9 cellular contexts compared by ENCODE assay signal in genomic region chr18:80246656-80247402, GRCh38. TPM values are rescaled to one million over a fixed set of nuclear protein-coding genes. Genes with fewer than 3 reads are reported as not detected.
DNase-seq lines count a peak whose midpoint lies in the region; ATAC-seq and TF ChIP-seq lines count a peak whose summit lies in the region.
"Had no signal": no experiment of that assay in that cellular context is flagged by ENCODE, and none has a peak within 500 bp of the region (broad histone marks: within the 10 kb centered on the region; RNA-seq: fewer than 3 reads in every experiment).

No MANE protein-coding gene starts in this region.

- H3K36me3 Mint-ChIP-seq in GM23338 (ENCODE audit: low read depth): no peaks in the 10 kb centered on the region

- H3K9me3 Mint-ChIP-seq in GM23338: no peaks in the 10 kb centered on the region

- no peaks in the 10 kb centered on the region for H3F3A ChIP-seq in GM23338 (replicated peaks; ENCODE audit: low read depth)

- H3K27ac Mint-ChIP-seq in GM23338: no peak overlapping the region

- H2AFZ ChIP-seq in GM23338: peak overlapping the region; percentile 91

- H3K36me3 ChIP-seq in GM23338 (ENCODE audit: insufficient read depth): no peaks in the 10 kb centered on the region
- H3K36me3 ChIP-seq in mesodermal cell (ENCODE audit: control insufficient read depth, insufficient read depth, low read length): no peaks in the 10 kb centered on the region
- no peaks in the 10 kb centered on the region for H3K36me3 ChIP-seq in urinary bladder (ENCODE audit: insufficient read depth)

- H3K9me3 ChIP-seq in mesodermal cell (ENCODE audit: control insufficient read depth, low read length): no peaks in the 10 kb centered on the region

- peaks cover 15% of the 10 kb centered on the region for H3K27me3 Mint-ChIP-seq in GM23338 (ENCODE audit: insufficient read depth, low read depth, poor library complexity)

- H3K27me3 ChIP-seq in GM23338 (ENCODE audit: insufficient read depth): peaks cover 12% of the 10 kb centered on the region
- no peaks in the 10 kb centered on the region for H3K27me3 ChIP-seq in dorsolateral prefrontal cortex

- H3K4me1 ChIP-seq in GM23338 (ENCODE audit: insufficient read depth): no peaks in the 10 kb centered on the region
- peaks cover under 1% of the 10 kb centered on the region for H3K4me1 ChIP-seq in mesodermal cell (ENCODE audit: control insufficient read depth, insufficient read depth, low read length, poor library complexity, severe bottlenecking)
- peaks cover 1% of the 10 kb centered on the region for H3K4me1 ChIP-seq in urinary bladder (ENCODE audit: insufficient read depth)

- intact Hi-C loops in dorsolateral prefrontal cortex (cut with DNase I): no loop called here

- H3K4me3 Mint-ChIP-seq in GM23338: peak overlapping the region; percentile 86

- peak overlapping the region; percentile 89 for H3K4me2 ChIP-seq in GM23338

- ATAC-seq in GM23338: peak; percentile 82

- no peaks in the 10 kb centered on the region for H4K20me1 ChIP-seq in GM23338 (replicated peaks; ENCODE audit: insufficient read depth)

- no peak overlapping the region for H3K27ac ChIP-seq in GM23338 (ENCODE audit: low read depth)
- H3K27ac ChIP-seq in dorsolateral prefrontal cortex: peak overlapping the region in 15 of 59 donors; percentile 4 to 84 (median 46)
- H3K27ac ChIP-seq in mesodermal cell (ENCODE audit: low read depth, low read length, severe bottlenecking): no peak overlapping the region
- peak overlapping the region; percentile 69 for H3K27ac ChIP-seq in urinary bladder (ENCODE audit: low read depth)
- H3K27ac ChIP-seq: 22Rv1 had no signal

- peak overlapping the region; percentile 89 for H3K4me3 ChIP-seq in GM23338
- peak overlapping the region; percentile 66 to 99 (median 85) for H3K4me3 ChIP-seq in dorsolateral prefrontal cortex
- H3K4me3 ChIP-seq in mesodermal cell (ENCODE audit: extremely low read depth, insufficient read depth, low read length, poor library complexity, severe bottlenecking): peak overlapping the region; percentile 85
- peak overlapping the region; percentile 90 for H3K4me3 ChIP-seq in urinary bladder (ENCODE audit: low read depth, low read length)

- WGBS in mesodermal cell (ENCODE audit: insufficient coverage in 2 of 2), 2 experiments: 0 to 1% methylated on average over 65 to 76 of the region's 83 CpGs
- WGBS in urinary bladder: under 1% methylated on average over 83 of the region's 83 CpGs

- no peaks in the 10 kb centered on the region for H3K9me2 ChIP-seq in GM23338 (ENCODE audit: insufficient read depth)

- DNase-seq in DMS 273 (lab: John Stamatoyannopoulos, UW; ENCODE audit: unreplicated experiment) (peak; percentile 89), DMS 273 treated with DMSO at 0.1 percent for 48 hours (lab: John Stamatoyannopoulos, UW) (no peak), GM23338 (ENCODE audit: low spot score) (peak; percentile 66), NCI-H2171 (lab: John Stamatoyannopoulos, UW) (peak; percentile 22), dorsolateral prefrontal cortex (peak in 3 of 10 donors; percentile 6 to 54 (median 32)), GDM1 (lab: John Stamatoyannopoulos, UW) (no peak)

- H3K4me1 Mint-ChIP-seq in GM23338: peaks cover 3% of the 10 kb centered on the region; the same call in 1 of the 3 replicates

- TF ChIP-seq CTCF in GM23338 (conservative IDR thresholded peaks at IDR 0.05; ENCODE audit: low read depth in 2 of 2) (no peak), dorsolateral prefrontal cortex (IDR thresholded peaks at IDR 0.05 in 54 of 56, conservative IDR thresholded peaks at IDR 0.05 in 2 of 56; ENCODE audit: low read depth in 1 of 56, partially characterized antibody in 56 of 56) (peak in 2 of 56 donors; percentile 5 to 8)

- peaks cover 2% of the 10 kb centered on the region; the same call in 1 of the 2 replicates for H3K79me2 ChIP-seq in GM23338 (replicated peaks; ENCODE audit: insufficient read depth)

TF ChIP-seq in GM23338, 12 proteins besides CTCF, POLR2A, EP300 and RAD21:
- TF ChIP-seq, protein P1, sequence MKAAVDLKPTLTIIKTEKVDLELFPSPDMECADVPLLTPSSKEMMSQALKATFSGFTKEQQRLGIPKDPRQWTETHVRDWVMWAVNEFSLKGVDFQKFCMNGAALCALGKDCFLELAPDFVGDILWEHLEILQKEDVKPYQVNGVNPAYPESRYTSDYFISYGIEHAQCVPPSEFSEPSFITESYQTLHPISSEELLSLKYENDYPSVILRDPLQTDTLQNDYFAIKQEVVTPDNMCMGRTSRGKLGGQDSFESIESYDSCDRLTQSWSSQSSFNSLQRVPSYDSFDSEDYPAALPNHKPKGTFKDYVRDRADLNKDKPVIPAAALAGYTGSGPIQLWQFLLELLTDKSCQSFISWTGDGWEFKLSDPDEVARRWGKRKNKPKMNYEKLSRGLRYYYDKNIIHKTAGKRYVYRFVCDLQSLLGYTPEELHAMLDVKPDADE (IDR thresholded peaks at IDR 0.05): no peak
- no peak for TF ChIP-seq NANOG (IDR thresholded peaks at IDR 0.05; ENCODE audit: borderline replicate concordance)
- no peak for TF ChIP-seq EZH2 (IDR thresholded peaks at IDR 0.05; ENCODE audit: low read depth, unreplicated experiment)
- no peak for TF ChIP-seq ZNF114 (CRISPR knock-in tag; IDR thresholded peaks at IDR 0.05)
- TF ChIP-seq POLR2AphosphoS5 (IDR thresholded peaks at IDR 0.05; ENCODE audit: low read depth): no peak
- TF ChIP-seq REST (IDR thresholded peaks at IDR 0.05; ENCODE audit: unreplicated experiment): no peak

RNA-seq across cellular contexts. Expression of gene PARD6G, which starts 0.5 kb away (rescaled TPM):
- 17.2 and 18.5 TPM in 2 replicates for total RNA-seq in GM23338 (2014; rRNA removed; shearing (Covaris generic))
- polyA plus RNA-seq in GM23338 (2016; fragmentation: Nextera tagmentation; extraction: Ambion mirVana): 6.9 and 8.3 TPM in 2 replicates
- 1 to 10 TPM; 1.8 to 7.9 (median 4.1) TPM for total RNA-seq in dorsolateral prefrontal cortex
- polyA plus RNA-seq in mesodermal cell (2013, experiment 1 of 2): 20.2 TPM
- polyA plus RNA-seq in mesodermal cell (2013, experiment 2 of 2): 19.8 TPM
- 14.0 TPM for total RNA-seq in urinary bladder
- polyA plus RNA-seq in urinary bladder: 5.9 TPM

Comparison
In these comparisons a context has a peak if more than half of its experiments do, and no peak if none do; other contexts are left out.
1. DNase-seq: peak in DMS 273 (single experiment), GM23338 (single experiment) and NCI-H2171 (single experiment); none in DMS 273 treated with DMSO at 0.1 percent for 48 hours (single experiment) and GDM1 (single experiment).
2. Peak in every context shown above with its lines, with median percentiles within 50 percentile points of each other: H3K4me3 ChIP-seq.